ENCODE assay signal across 1 cellular context in the genomic region with DNA sequence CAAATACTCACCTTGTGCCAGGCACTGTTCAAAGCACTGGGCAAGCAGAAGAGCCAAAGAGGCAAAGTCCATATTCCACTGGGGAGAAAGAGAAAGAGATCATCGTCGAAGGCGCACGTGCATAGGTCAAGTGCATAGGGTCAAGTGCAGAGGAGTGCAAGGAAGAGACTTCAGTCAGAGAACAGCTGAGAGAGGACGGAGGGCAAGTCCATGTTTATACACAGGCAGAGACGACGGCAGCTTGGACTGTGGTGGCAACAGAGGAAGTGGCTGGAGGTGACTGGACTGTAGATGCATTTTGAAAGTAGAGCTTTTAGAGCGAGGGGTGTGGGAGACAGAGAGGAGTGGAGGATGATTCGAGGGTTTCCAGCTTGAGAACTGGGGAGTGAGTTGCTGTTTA.
TF ChIP-seq lines count a peak whose summit lies in the region.

No MANE protein-coding gene starts in this region.

TF ChIP-seq in GM23338, 12 proteins besides CTCF, POLR2A, EP300 and RAD21 (continued from another document):
- TF ChIP-seq REST (IDR thresholded peaks at IDR 0.05; ENCODE audit: unreplicated experiment) (no peak), EZH2phosphoT487 (IDR thresholded peaks at IDR 0.05; ENCODE audit: unreplicated experiment) (no peak), JUNB (IDR thresholded peaks at IDR 0.05; ENCODE audit: unreplicated experiment) (no peak)
- TF ChIP-seq, protein P1, sequence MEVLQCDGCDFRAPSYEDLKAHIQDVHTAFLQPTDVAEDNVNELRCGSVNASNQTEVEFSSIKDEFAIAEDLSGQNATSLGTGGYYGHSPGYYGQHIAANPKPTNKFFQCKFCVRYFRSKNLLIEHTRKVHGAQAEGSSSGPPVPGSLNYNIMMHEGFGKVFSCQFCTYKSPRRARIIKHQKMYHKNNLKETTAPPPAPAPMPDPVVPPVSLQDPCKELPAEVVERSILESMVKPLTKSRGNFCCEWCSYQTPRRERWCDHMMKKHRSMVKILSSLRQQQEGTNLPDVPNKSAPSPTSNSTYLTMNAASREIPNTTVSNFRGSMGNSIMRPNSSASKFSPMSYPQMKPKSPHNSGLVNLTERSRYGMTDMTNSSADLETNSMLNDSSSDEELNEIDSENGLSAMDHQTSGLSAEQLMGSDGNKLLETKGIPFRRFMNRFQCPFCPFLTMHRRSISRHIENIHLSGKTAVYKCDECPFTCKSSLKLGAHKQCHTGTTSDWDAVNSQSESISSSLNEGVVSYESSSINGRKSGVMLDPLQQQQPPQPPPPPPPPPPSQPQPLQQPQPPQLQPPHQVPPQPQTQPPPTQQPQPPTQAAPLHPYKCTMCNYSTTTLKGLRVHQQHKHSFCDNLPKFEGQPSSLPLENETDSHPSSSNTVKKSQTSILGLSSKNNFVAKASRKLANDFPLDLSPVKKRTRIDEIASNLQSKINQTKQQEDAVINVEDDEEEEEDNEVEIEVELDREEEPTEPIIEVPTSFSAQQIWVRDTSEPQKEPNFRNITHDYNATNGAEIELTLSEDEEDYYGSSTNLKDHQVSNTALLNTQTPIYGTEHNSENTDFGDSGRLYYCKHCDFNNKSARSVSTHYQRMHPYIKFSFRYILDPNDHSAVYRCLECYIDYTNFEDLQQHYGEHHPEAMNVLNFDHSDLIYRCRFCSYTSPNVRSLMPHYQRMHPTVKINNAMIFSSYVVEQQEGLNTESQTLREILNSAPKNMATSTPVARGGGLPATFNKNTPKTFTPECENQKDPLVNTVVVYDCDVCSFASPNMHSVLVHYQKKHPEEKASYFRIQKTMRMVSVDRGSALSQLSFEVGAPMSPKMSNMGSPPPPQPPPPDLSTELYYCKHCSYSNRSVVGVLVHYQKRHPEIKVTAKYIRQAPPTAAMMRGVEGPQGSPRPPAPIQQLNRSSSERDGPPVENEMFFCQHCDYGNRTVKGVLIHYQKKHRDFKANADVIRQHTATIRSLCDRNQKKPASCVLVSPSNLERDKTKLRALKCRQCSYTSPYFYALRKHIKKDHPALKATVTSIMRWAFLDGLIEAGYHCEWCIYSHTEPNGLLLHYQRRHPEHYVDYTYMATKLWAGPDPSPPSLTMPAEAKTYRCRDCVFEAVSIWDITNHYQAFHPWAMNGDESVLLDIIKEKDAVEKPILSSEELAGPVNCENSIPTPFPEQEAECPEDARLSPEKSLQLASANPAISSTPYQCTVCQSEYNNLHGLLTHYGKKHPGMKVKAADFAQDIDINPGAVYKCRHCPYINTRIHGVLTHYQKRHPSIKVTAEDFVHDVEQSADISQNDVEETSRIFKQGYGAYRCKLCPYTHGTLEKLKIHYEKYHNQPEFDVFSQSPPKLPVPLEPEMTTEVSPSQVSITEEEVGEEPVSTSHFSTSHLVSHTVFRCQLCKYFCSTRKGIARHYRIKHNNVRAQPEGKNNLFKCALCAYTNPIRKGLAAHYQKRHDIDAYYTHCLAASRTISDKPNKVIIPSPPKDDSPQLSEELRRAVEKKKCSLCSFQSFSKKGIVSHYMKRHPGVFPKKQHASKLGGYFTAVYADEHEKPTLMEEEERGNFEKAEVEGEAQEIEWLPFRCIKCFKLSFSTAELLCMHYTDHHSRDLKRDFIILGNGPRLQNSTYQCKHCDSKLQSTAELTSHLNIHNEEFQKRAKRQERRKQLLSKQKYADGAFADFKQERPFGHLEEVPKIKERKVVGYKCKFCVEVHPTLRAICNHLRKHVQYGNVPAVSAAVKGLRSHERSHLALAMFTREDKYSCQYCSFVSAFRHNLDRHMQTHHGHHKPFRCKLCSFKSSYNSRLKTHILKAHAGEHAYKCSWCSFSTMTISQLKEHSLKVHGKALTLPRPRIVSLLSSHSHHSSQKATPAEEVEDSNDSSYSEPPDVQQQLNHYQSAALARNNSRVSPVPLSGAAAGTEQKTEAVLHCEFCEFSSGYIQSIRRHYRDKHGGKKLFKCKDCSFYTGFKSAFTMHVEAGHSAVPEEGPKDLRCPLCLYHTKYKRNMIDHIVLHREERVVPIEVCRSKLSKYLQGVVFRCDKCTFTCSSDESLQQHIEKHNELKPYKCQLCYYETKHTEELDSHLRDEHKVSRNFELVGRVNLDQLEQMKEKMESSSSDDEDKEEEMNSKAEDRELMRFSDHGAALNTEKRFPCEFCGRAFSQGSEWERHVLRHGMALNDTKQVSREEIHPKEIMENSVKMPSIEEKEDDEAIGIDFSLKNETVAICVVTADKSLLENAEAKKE (CRISPR knock-in tag; IDR thresholded peaks at IDR 0.05), result no peak
